In genomic region chr3:78629544-78629943, GRCh38 we compare ENCODE assay signal across 2 cellular contexts.
TF ChIP-seq lines count a peak whose summit lies in the region.

No MANE protein-coding gene starts in this region.

TF ChIP-seq in HepG2, 621 proteins besides CTCF, POLR2A, EP300 and RAD21:
- TF ChIP-seq MAFF (IDR thresholded peaks at IDR 0.05; ENCODE audit: low read depth, low read length) (peak; percentile 95), ADNP (CRISPR knock-in tag; IDR thresholded peaks at IDR 0.05) (no peak), RAD51 (IDR thresholded peaks at IDR 0.05; ENCODE audit: borderline replicate concordance) (no peak), ETV6 (CRISPR knock-in tag; conservative IDR thresholded peaks at IDR 0.05) (no peak), MAFK (conservative IDR thresholded peaks at IDR 0.05 in 1 of 2, IDR thresholded peaks at IDR 0.05 in 1 of 2; ENCODE audit: low read length in 2 of 2) (peak; percentile 91 to 96), HMGA1 (CRISPR knock-in tag; conservative IDR thresholded peaks at IDR 0.05) (no peak)
- TF ChIP-seq, protein P1, sequence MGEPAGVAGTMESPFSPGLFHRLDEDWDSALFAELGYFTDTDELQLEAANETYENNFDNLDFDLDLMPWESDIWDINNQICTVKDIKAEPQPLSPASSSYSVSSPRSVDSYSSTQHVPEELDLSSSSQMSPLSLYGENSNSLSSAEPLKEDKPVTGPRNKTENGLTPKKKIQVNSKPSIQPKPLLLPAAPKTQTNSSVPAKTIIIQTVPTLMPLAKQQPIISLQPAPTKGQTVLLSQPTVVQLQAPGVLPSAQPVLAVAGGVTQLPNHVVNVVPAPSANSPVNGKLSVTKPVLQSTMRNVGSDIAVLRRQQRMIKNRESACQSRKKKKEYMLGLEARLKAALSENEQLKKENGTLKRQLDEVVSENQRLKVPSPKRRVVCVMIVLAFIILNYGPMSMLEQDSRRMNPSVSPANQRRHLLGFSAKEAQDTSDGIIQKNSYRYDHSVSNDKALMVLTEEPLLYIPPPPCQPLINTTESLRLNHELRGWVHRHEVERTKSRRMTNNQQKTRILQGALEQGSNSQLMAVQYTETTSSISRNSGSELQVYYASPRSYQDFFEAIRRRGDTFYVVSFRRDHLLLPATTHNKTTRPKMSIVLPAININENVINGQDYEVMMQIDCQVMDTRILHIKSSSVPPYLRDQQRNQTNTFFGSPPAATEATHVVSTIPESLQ (CRISPR knock-in tag; conservative IDR thresholded peaks at IDR 0.05): no peak
TF ChIP-seq in HepG2: peak in this region for 2.

TF ChIP-seq in K562, 482 proteins besides CTCF, POLR2A, EP300 and RAD21:
- TF ChIP-seq MAFG (tag; conservative IDR thresholded peaks at IDR 0.05) (peak; percentile 29; the same call in 1 of the 2 replicates), ARID3A (IDR thresholded peaks at IDR 0.05; ENCODE audit: borderline replicate concordance, low read depth, low read length) (no peak), CBFA2T2 (conservative IDR thresholded peaks at IDR 0.05) (no peak), C11orf30 (IDR thresholded peaks at IDR 0.05; ENCODE audit: low read depth) (0 out of 2 replicates have a peak, but pooled peaks have one; percentile 14)
